ENCODE assay signal across 25 cellular contexts in genomic region chr20:63130654-63131577, GRCh38.
DNase-seq lines count a peak whose midpoint lies in the region; ATAC-seq and TF ChIP-seq lines count a peak whose summit lies in the region.
"Had no signal": no experiment of that assay in that cellular context is flagged by ENCODE, and none has a peak within 500 bp of the region (broad histone marks: within the 10 kb centered on the region; RNA-seq: fewer than 3 reads in every experiment).

No MANE protein-coding gene starts in this region.

- no peaks in the 10 kb centered on the region for H3K79me2 ChIP-seq in neural progenitor cell (ENCODE audit: low read depth)

- H3K4me1 Mint-ChIP-seq in natural killer cell treated with Interleukin-12 subunit alpha and Interleukin-12 subunit beta and Interleukin-15 and Interleukin-18, amount 100 ng/mL, for 72 hours (ENCODE audit: low read depth in 2 of 2), result no peaks in the 10 kb centered on the region
- H3K4me1 Mint-ChIP-seq in natural killer cell, result no peaks in the 10 kb centered on the region
- H3K4me1 Mint-ChIP-seq in neural progenitor cell, result peaks cover 4% of the 10 kb centered on the region
- H3K4me1 Mint-ChIP-seq: IgD-negative memory B cell, immature natural killer cell, T-helper 17 cell had no signal

- H3K9me3 Mint-ChIP-seq in natural killer cell treated with Interleukin-12 subunit alpha and Interleukin-12 subunit beta and Interleukin-15 and Interleukin-18, amount 100 ng/mL, for 72 hours, result no peaks in the 10 kb centered on the region
- H3K9me3 Mint-ChIP-seq in natural killer cell (no peaks in the 10 kb centered on the region), neural progenitor cell (peaks cover 2% of the 10 kb centered on the region)
- H3K9me3 Mint-ChIP-seq: immature natural killer cell had no signal

- no peak overlapping the region for H3K4me3 Mint-ChIP-seq in natural killer cell treated with Interleukin-12 subunit alpha and Interleukin-12 subunit beta and Interleukin-15 and Interleukin-18, amount 100 ng/mL, for 72 hours
- H3K4me3 Mint-ChIP-seq in natural killer cell (no peak overlapping the region), neural progenitor cell (no peak overlapping the region)
- H3K4me3 Mint-ChIP-seq: immature natural killer cell, T-helper 17 cell had no signal

- no peaks in the 10 kb centered on the region for H3K9me3 ChIP-seq in iPS-18a (ENCODE audit: control insufficient read depth, low read depth, low read length)
- no peaks in the 10 kb centered on the region for H3K9me3 ChIP-seq in neural progenitor cell (ENCODE audit: low read depth)
- peaks cover 1% of the 10 kb centered on the region for H3K9me3 ChIP-seq in aorta (ENCODE audit: control insufficient read depth, low read length)
- H3K9me3 ChIP-seq: breast epithelium, heart right ventricle, pancreas, Peyer's patch, testis had no signal

- no peak overlapping the region for H3K27ac ChIP-seq in iPS-18a (ENCODE audit: low read length)
- no peak overlapping the region for H3K27ac ChIP-seq in neural progenitor cell
- no peak overlapping the region for H3K27ac ChIP-seq in aorta (ENCODE audit: low read depth in 1 of 2, low read length in 2 of 2)
- no peak overlapping the region for H3K27ac ChIP-seq in caudate nucleus (ENCODE audit: low read depth, low read length)
- H3K27ac ChIP-seq: breast epithelium, heart right ventricle, pancreas, Peyer's patch, testis, VCaP had no signal

- peak overlapping the region; percentile 8 for H2AFZ ChIP-seq in neural progenitor cell (replicated peaks)

- peaks cover 6% of the 10 kb centered on the region for H3F3A ChIP-seq in neural progenitor cell (ENCODE audit: low read depth)

- H3K4me2 ChIP-seq in neural progenitor cell, result peak overlapping the region; percentile 68

- no peak for TF ChIP-seq CTCF in natural killer cell (IDR thresholded peaks at IDR 0.05)
- TF ChIP-seq CTCF in neural progenitor cell (IDR thresholded peaks at IDR 0.05), result no peak

- no peaks in the 10 kb centered on the region for H3K36me3 ChIP-seq in iPS-18a (ENCODE audit: control insufficient read depth, low read depth, low read length)
- no peaks in the 10 kb centered on the region for H3K36me3 ChIP-seq in neural progenitor cell
- H3K36me3 ChIP-seq in aorta (ENCODE audit: control insufficient read depth in 1 of 2, insufficient read depth in 2 of 2, low read length in 1 of 2), result no peaks in the 10 kb centered on the region
- H3K36me3 ChIP-seq: breast epithelium, heart right ventricle, pancreas, Peyer's patch had no signal

- H4K20me1 ChIP-seq in neural progenitor cell (ENCODE audit: low read depth), result no peaks in the 10 kb centered on the region

- peak; percentile 59 for DNase-seq in natural killer cell treated with Interleukin-12 subunit alpha and Interleukin-12 subunit beta and Interleukin-15 and Interleukin-18, amount 100 ng/mL, for 72 hours (ENCODE audit: low spot score)
- DNase-seq in natural killer cell, result no peak
- DNase-seq in neural progenitor cell (ENCODE audit: low spot score), result no peak
- DNase-seq in aorta, result peak; percentile 30 to 62
- DNase-seq in SKM-1 treated with dmso at 0.1 percent for 144 hours (lab: John Stamatoyannopoulos, UW; ENCODE audit: unreplicated experiment), result no peak
- DNase-seq in DMS153 treated with DMSO at 0.1 percent for 48 hours (lab: John Stamatoyannopoulos, UW; ENCODE audit: unreplicated experiment), result no peak
- DNase-seq in caudate nucleus (lab: John Stamatoyannopoulos, UW), result no peak
- DNase-seq: activated CD4-positive, alpha-beta T cell treated with anti-CD3 and anti-CD28 coated beads, Interleukin-2, amount 50 U/mL, for 1 hour; activated CD8-positive, alpha-beta memory T cell treated with anti-CD3 and anti-CD28 coated beads, Interleukin-2, amount 50 U/mL, for 48 hours; activated gamma-delta T cell; Calu3; cortex of kidney; immature natural killer cell; NCI-H1436; NCI-H510A treated with DMSO at 0.1 percent for 48 hours; stimulated activated CD4-positive, alpha-beta T cell treated with anti-CD3 and anti-CD28 coated beads, Interleukin-1b, Interleukin-23, amount 100 ng/mL, for 48 hours; testis had no signal

- no peak overlapping the region for H3K27ac Mint-ChIP-seq in natural killer cell treated with Interleukin-12 subunit alpha and Interleukin-12 subunit beta and Interleukin-15 and Interleukin-18, amount 100 ng/mL, for 72 hours
- H3K27ac Mint-ChIP-seq in natural killer cell, result no peak overlapping the region
- H3K27ac Mint-ChIP-seq in neural progenitor cell, result no peak overlapping the region
- H3K27ac Mint-ChIP-seq: IgD-negative memory B cell, immature natural killer cell, T-helper 17 cell had no signal

- intact Hi-C loops in natural killer cell (cut with micrococcal nuclease) (no loop called here), aorta (cut with DNase I) (no loop called here)

- H3K9ac ChIP-seq in iPS-18a (ENCODE audit: low read length) (no peak overlapping the region), neural progenitor cell (no peak overlapping the region)

- H3K27me3 ChIP-seq in iPS-18a (ENCODE audit: control insufficient read depth, insufficient read depth, low read length) (peaks cover 8% of the 10 kb centered on the region), neural progenitor cell (peaks cover 11% of the 10 kb centered on the region), aorta (ENCODE audit: control insufficient read depth in 1 of 2, insufficient read depth in 2 of 2, low read length in 1 of 2) (no peaks in the 10 kb centered on the region)
- H3K27me3 ChIP-seq: pancreas, Peyer's patch, testis had no signal

- H3K4me1 ChIP-seq in iPS-18a (ENCODE audit: control insufficient read depth, low read depth, low read length), result peaks cover 6% of the 10 kb centered on the region
- H3K4me1 ChIP-seq in neural progenitor cell, result peaks cover 4% of the 10 kb centered on the region
- no peaks in the 10 kb centered on the region for H3K4me1 ChIP-seq in aorta (ENCODE audit: control insufficient read depth in 1 of 2, insufficient read depth in 2 of 2, low read length in 2 of 2)
- H3K4me1 ChIP-seq: breast epithelium, heart right ventricle, pancreas, Peyer's patch, testis had no signal

- no peaks in the 10 kb centered on the region for H3K36me3 Mint-ChIP-seq in natural killer cell treated with Interleukin-12 subunit alpha and Interleukin-12 subunit beta and Interleukin-15 and Interleukin-18, amount 100 ng/mL, for 72 hours
- H3K36me3 Mint-ChIP-seq in natural killer cell (no peaks in the 10 kb centered on the region), neural progenitor cell (no peaks in the 10 kb centered on the region)
- H3K36me3 Mint-ChIP-seq: IgD-negative memory B cell, immature natural killer cell had no signal

- 61 to 69% methylated on average over 43 of the region's 43 CpGs for WGBS in aorta, 2 donors

- no peak for ATAC-seq in natural killer cell treated with Interleukin-12 subunit alpha and Interleukin-12 subunit beta and Interleukin-15 and Interleukin-18, amount 100 ng/mL, for 72 hours
- ATAC-seq in natural killer cell, result no peak
- no peak for ATAC-seq in aorta (ENCODE audit: low FRiP score)
- ATAC-seq: pancreas, T-helper 17 cell had no signal

- H3K27me3 Mint-ChIP-seq in natural killer cell treated with Interleukin-12 subunit alpha and Interleukin-12 subunit beta and Interleukin-15 and Interleukin-18, amount 100 ng/mL, for 72 hours, result peaks cover 7% of the 10 kb centered on the region in 2 donors
- peaks cover 5 to 16% of the 10 kb centered on the region in 2 donors for H3K27me3 Mint-ChIP-seq in natural killer cell (ENCODE audit: low read depth in 2 of 2)
- H3K27me3 Mint-ChIP-seq in neural progenitor cell (ENCODE audit: insufficient read depth, low read depth), result peaks cover 23% of the 10 kb centered on the region

- H3K4me3 ChIP-seq in iPS-18a (ENCODE audit: low read length) (peak overlapping the region; percentile 32), neural progenitor cell (no peak overlapping the region), aorta (ENCODE audit: low read length in 2 of 2) (no peak overlapping the region)
- H3K4me3 ChIP-seq: breast epithelium, heart right ventricle, pancreas, Peyer's patch, testis had no signal

Comparison
In these comparisons a context has a peak if more than half of its experiments do, and no peak if none do; other contexts are left out.
1. DNase-seq: peak in natural killer cell treated with Interleukin-12 subunit alpha and Interleukin-12 subunit beta and Interleukin-15 and Interleukin-18, amount 100 ng/mL, for 72 hours (single experiment) and aorta (2 of 2); none in natural killer cell (single experiment), neural progenitor cell (single experiment), SKM-1 treated with dmso at 0.1 percent for 144 hours (single experiment), DMS153 treated with DMSO at 0.1 percent for 48 hours (single experiment) and caudate nucleus (0 of 61).